In genomic region chr17:46194393-46195216, GRCh38 we compare ENCODE assay signal across 8 cellular contexts. TPM values are rescaled to one million over a fixed set of nuclear protein-coding genes. Genes with fewer than 3 reads are reported as not detected.
DNase-seq lines count a peak whose midpoint lies in the region; ATAC-seq and TF ChIP-seq lines count a peak whose summit lies in the region.

No MANE protein-coding gene starts in this region.

- DNase-seq in CD4-positive, CD25-positive, alpha-beta regulatory T cell = peak; percentile 67 to 95 (median 93)
- DNase-seq in H7 (peak; percentile 60), OCI-LY7 (ENCODE audit: low spot score) (peak; percentile 73)
- peak; percentile 51 for DNase-seq in stimulated activated CD4-positive, alpha-beta T cell treated with anti-CD3 and anti-CD28 coated beads, Interleukin-2, amount 100 ng/mL, for 4 hours (ENCODE audit: low read depth)

- H3K4me3 ChIP-seq in CD4-positive, CD25-positive, alpha-beta regulatory T cell (ENCODE audit: low read depth, low read length) = peak overlapping the region; percentile 95
- H3K4me3 ChIP-seq in H7 (ENCODE audit: insufficient read depth, low read depth, low read length) (peak overlapping the region; percentile 82; the same call in 1 of the 2 replicates), OCI-LY7 (ENCODE audit: low read depth, low read length, poor library complexity, severe bottlenecking) (peak overlapping the region; percentile 74), iPS-18c (ENCODE audit: insufficient read depth, low read depth, low read length) (peak overlapping the region; percentile 97)

- peak overlapping the region; percentile 98 for H3K27ac ChIP-seq in CD4-positive, CD25-positive, alpha-beta regulatory T cell (ENCODE audit: insufficient read depth, low read length, poor library complexity, severe bottlenecking)
- H3K27ac ChIP-seq in OCI-LY7 (ENCODE audit: low read depth, low read length, poor library complexity, severe bottlenecking) = peak overlapping the region; percentile 84

- H4K20me1 ChIP-seq in OCI-LY7 (ENCODE audit: insufficient read depth, low read length) = peaks cover 18% of the 10 kb centered on the region

- no peaks in the 10 kb centered on the region for H3K27me3 ChIP-seq in CD4-positive, CD25-positive, alpha-beta regulatory T cell (ENCODE audit: control insufficient read depth, insufficient read depth, low read length)
- no peaks in the 10 kb centered on the region for H3K27me3 ChIP-seq in H7 (ENCODE audit: control insufficient read depth, insufficient read depth, low read length)

- peaks cover 7% of the 10 kb centered on the region for H3K36me3 Mint-ChIP-seq in CD4-positive, CD25-positive, alpha-beta regulatory T cell
- peaks cover 6% of the 10 kb centered on the region for H3K36me3 Mint-ChIP-seq in activated naive CD8-positive, alpha-beta T cell

- peak; percentile 98 for TF ChIP-seq CTCF in OCI-LY7 (conservative IDR thresholded peaks at IDR 0.05; ENCODE audit: low read length)

- peaks cover 14% of the 10 kb centered on the region for H3K27me3 Mint-ChIP-seq in CD4-positive, CD25-positive, alpha-beta regulatory T cell
- no peaks in the 10 kb centered on the region for H3K27me3 Mint-ChIP-seq in activated naive CD8-positive, alpha-beta T cell

- CTCF ChIA-PET in OCI-LY7 (lab: Charles Lee; ENCODE audit: unreplicated experiment) = no interaction called here

- TSS peak; percentile 81 for BruUV-seq in OCI-LY7 (replicated peaks; lab: Mats Ljungman, UMichigan)

- peaks cover 29 to 58% (median 47%) of the 10 kb centered on the region in 4 donors for H3K4me1 Mint-ChIP-seq in CD4-positive, CD25-positive, alpha-beta regulatory T cell
- peaks cover 67% of the 10 kb centered on the region for H3K4me1 Mint-ChIP-seq in activated naive CD8-positive, alpha-beta T cell (ENCODE audit: low read depth)

- H3K4me2 ChIP-seq in OCI-LY7 (ENCODE audit: low read length) = peak overlapping the region; percentile 84

- H2AFZ ChIP-seq in OCI-LY7 (ENCODE audit: low read length) = peak overlapping the region; percentile 69

- peaks cover 83% of the 10 kb centered on the region for H3K79me2 ChIP-seq in OCI-LY7 (ENCODE audit: insufficient read depth, low read depth, low read length)

- H3K4me3 Mint-ChIP-seq in CD4-positive, CD25-positive, alpha-beta regulatory T cell = peak overlapping the region; percentile 83 to 95 (median 91)
- H3K4me3 Mint-ChIP-seq in activated naive CD8-positive, alpha-beta T cell = peak overlapping the region; percentile 91

- intact Hi-C loops in OCI-LY7 (cut with micrococcal nuclease; ENCODE audit: unreplicated experiment) = loop anchor here (5.0 kb wide), 1 partner anchor 147 kb away; no protein-coding TSS in a partner anchor

- no peaks in the 10 kb centered on the region for H3K9me3 ChIP-seq in CD4-positive, CD25-positive, alpha-beta regulatory T cell (ENCODE audit: control insufficient read depth in 2 of 2, low read length in 2 of 2)
- H3K9me3 ChIP-seq in OCI-LY7 (ENCODE audit: low read length) = peaks cover 12% of the 10 kb centered on the region; the same call in 1 of the 2 replicates
- no peaks in the 10 kb centered on the region for H3K9me3 ChIP-seq in iPS-18c (ENCODE audit: control insufficient read depth, insufficient read depth, low read length)

- no peaks in the 10 kb centered on the region for H3K9me2 ChIP-seq in OCI-LY7 (ENCODE audit: insufficient read depth, low read length)

- peak overlapping the region; percentile 98 to 100 (median 99) for H3K27ac Mint-ChIP-seq in CD4-positive, CD25-positive, alpha-beta regulatory T cell
- H3K27ac Mint-ChIP-seq in activated naive CD8-positive, alpha-beta T cell = peak overlapping the region; percentile 92

- POLR2A ChIA-PET in OCI-LY7 (lab: Charles Lee) = interaction anchor here (1.0 kb wide), 1 partner anchor 49 kb away, joined by 4 read pairs; no protein-coding TSS in a partner anchor

- ATAC-seq in CD4-positive, CD25-positive, alpha-beta regulatory T cell (ENCODE audit: low read depth in 2 of 2) = peak; percentile 36 to 41
- ATAC-seq in HG02623 (IDR thresholded peaks at IDR 0.05; ENCODE audit: unreplicated experiment) (no peak), HG02798 (IDR thresholded peaks at IDR 0.05; ENCODE audit: poor library complexity, unreplicated experiment) (no peak)

- peaks cover 49% of the 10 kb centered on the region for H3K4me1 ChIP-seq in CD4-positive, CD25-positive, alpha-beta regulatory T cell (ENCODE audit: control insufficient read depth, insufficient read depth, low read length, poor library complexity, severe bottlenecking)
- H3K4me1 ChIP-seq in OCI-LY7 (ENCODE audit: insufficient read depth, low read length, poor library complexity, severe bottlenecking) = peaks cover 32% of the 10 kb centered on the region

- peaks cover 0 to 3% (median 0%) of the 10 kb centered on the region in 7 donors for H3K9me3 Mint-ChIP-seq in CD4-positive, CD25-positive, alpha-beta regulatory T cell
- no peaks in the 10 kb centered on the region for H3K9me3 Mint-ChIP-seq in activated naive CD8-positive, alpha-beta T cell (ENCODE audit: low read depth)

- H3K36me3 ChIP-seq in CD4-positive, CD25-positive, alpha-beta regulatory T cell (ENCODE audit: control insufficient read depth, insufficient read depth, low read length) = no peaks in the 10 kb centered on the region
- H3K36me3 ChIP-seq in H7 (replicated peaks; ENCODE audit: control insufficient read depth, insufficient read depth, low read length) (no peaks in the 10 kb centered on the region; the same call in 1 of the 2 replicates), OCI-LY7 (ENCODE audit: insufficient read depth, low read length) (peaks cover 31% of the 10 kb centered on the region)

RNA-seq across cellular contexts. Expression of gene KANSL1, which starts 1.4 kb away (rescaled TPM):
- 295 TPM for total RNA-seq in CD4-positive, CD25-positive, alpha-beta regulatory T cell
- polyA plus RNA-seq in CD4-positive, CD25-positive, alpha-beta regulatory T cell = 10 to 100 TPM in 3 of 4 donors, 1 to 10 TPM in 1; 9.1 to 14.1 (median 11.3) TPM
- total RNA-seq in H7 (2014; rRNA removed; shearing (Covaris generic)) = 35.2 and 41.4 TPM in 2 replicates
- 92.1 and 96.9 TPM in 2 replicates for total RNA-seq in OCI-LY7 (2014; rRNA removed; shearing (Covaris generic))
- total RNA-seq in OCI-LY7 (2022) = 129 and 130 TPM in 2 replicates

Comparison
In these comparisons a context has a peak if more than half of its experiments do, and no peak if none do; other contexts are left out.
1. ATAC-seq: peak in CD4-positive, CD25-positive, alpha-beta regulatory T cell (2 of 2); none in HG02623 (single experiment) and HG02798 (single experiment).
2. Peak in every context shown above with its lines, with median percentiles within 50 percentile points of each other: DNase-seq and H3K4me3 ChIP-seq.